ENCODE assay signal across 1 cellular context in genomic region chr5:33448118-33448517, GRCh38.
TF ChIP-seq lines count a peak whose summit lies in the region.

No MANE protein-coding gene starts in this region.

TF ChIP-seq in GM12878, 131 proteins besides CTCF, POLR2A, EP300 and RAD21:
- no peak for TF ChIP-seq NKRF (conservative IDR thresholded peaks at IDR 0.05)
- TF ChIP-seq TCF3 (IDR thresholded peaks at IDR 0.05; ENCODE audit: borderline replicate concordance, insufficient read depth, low read depth, low read length), result no peak
- no peak for TF ChIP-seq PAX5 (IDR thresholded peaks at IDR 0.05; ENCODE audit: borderline replicate concordance, low read depth, low read length)
- TF ChIP-seq E4F1 (IDR thresholded peaks at IDR 0.05; ENCODE audit: borderline replicate concordance, partially characterized antibody), result no peak
- no peak for TF ChIP-seq NRF1 (conservative IDR thresholded peaks at IDR 0.05; ENCODE audit: low read depth, low read length)
- no peak for TF ChIP-seq SKIL (IDR thresholded peaks at IDR 0.05; ENCODE audit: low read depth, poor library complexity, severe bottlenecking)
- TF ChIP-seq BCLAF1 (IDR thresholded peaks at IDR 0.05), result no peak
- no peak for TF ChIP-seq SMAD5 (IDR thresholded peaks at IDR 0.05; ENCODE audit: low read depth)
- TF ChIP-seq SPI1 (IDR thresholded peaks at IDR 0.05; ENCODE audit: borderline replicate concordance, insufficient read depth, low read depth, low read length), result no peak
- no peak for TF ChIP-seq BHLHE40 (IDR thresholded peaks at IDR 0.05; ENCODE audit: borderline replicate concordance in 1 of 2, low read depth in 2 of 2, low read length in 1 of 2)
TF ChIP-seq in GM12878: peak in this region for 0.
